ENCODE assay signal across 34 cellular contexts in the genomic region with DNA sequence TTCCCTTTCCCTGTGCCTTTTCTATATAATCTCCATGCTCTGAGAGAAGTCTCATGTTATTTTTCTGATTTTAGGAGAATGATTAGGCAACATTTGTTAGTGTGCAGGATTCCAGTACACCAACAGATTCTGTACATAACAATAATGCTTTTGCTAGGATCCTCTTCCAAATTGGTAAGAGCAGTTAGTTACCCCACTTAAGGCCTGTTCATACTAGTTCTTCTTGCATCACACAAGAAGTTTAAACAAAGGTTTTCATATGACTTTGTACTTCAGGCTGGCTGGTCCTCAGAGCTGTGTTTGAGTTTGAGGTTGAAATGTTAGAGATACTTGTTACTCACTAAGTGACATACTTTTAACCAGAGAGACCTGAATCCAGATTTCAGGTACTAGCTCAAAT.
"Had no signal": no experiment of that assay in that cellular context is flagged by ENCODE, and none has a peak within 500 bp of the region (broad histone marks: within the 10 kb centered on the region; RNA-seq: fewer than 3 reads in every experiment).

No MANE protein-coding gene starts in this region.

- ATAC-seq: activated naive CD4-positive, alpha-beta T cell treated with anti-CD3 and anti-CD28 coated beads, Interleukin-2, amount 50 U/mL, for 72 hours; activated T-cell treated with anti-CD3 and anti-CD28 coated beads, Interleukin-2, amount 50 U/mL, for 4 hours; PC-3; SK-N-SH treated with all-trans-retinoic acid at 6 μM for 48 hours had no signal

- H3K9me3 ChIP-seq: Peyer's patch had no signal

- H3K27me3 ChIP-seq: Peyer's patch had no signal

- H3K4me3 ChIP-seq: Peyer's patch had no signal

- H3K27ac ChIP-seq: Peyer's patch, VCaP had no signal

- H3K36me3 ChIP-seq: Peyer's patch had no signal

- DNase-seq: activated B cell treated with CpG ODN at 0.5 μM for 24 hours; activated CD4-positive, alpha-beta memory T cell treated with anti-CD3 and anti-CD28 coated beads for 36 hours; activated CD4-positive, alpha-beta T cell treated with anti-CD3 and anti-CD28 coated beads for 4 hours; activated CD4-positive, alpha-beta T cell treated with anti-CD3 and anti-CD28 coated beads, Interleukin-2, amount 50 U/mL, for 1 hour; activated CD4-positive, CD25-positive, alpha-beta regulatory T cell treated with anti-CD3 and anti-CD28 coated beads, Interleukin-2, amount 50 U/mL, for 72 hours; activated CD8-positive, alpha-beta memory T cell treated with anti-CD3 and anti-CD28 coated beads, Interleukin-2, amount 50 U/mL, for 4 hours; activated gamma-delta T cell treated with Interleukin-2 at 50 U/mL for 16 hours; activated naive CD4-positive, alpha-beta T cell treated with anti-CD3 and anti-CD28 coated beads for 36 hours; activated T-cell treated with anti-CD3 and anti-CD28 coated beads for 4 hours; activated T-cell treated with anti-CD3 and anti-CD28 coated beads, Interleukin-2, amount 50 U/mL, for 4 hours; anterior cingulate cortex; central memory CD4-positive, alpha-beta T cell; Kasumi-1; KG1; MM.1S; MV-4-11; NCI-H1092; NCI-H1436 treated with DMSO at 0.1 percent for 48 hours; NCI-H187; NCI-H2029 treated with DMSO at 0.1 percent for 48 hours; NCI-H2107; NCI-H226; NCI-H446 treated with DMSO at 0.1 percent for 48 hours; NCI-H524; PC-3; Peyer's patch; RPMI8226; SHP77 treated with DMSO at 0.1 percent for 48 hours; T-helper 1 cell; T-helper 2 cell; T-helper 9 cell had no signal
